Comparison of ENCODE assay signal across 20 cellular contexts in genomic region chr1:244087611-244088010, GRCh38.
"Had no signal": no experiment of that assay in that cellular context is flagged by ENCODE, and none has a peak within 500 bp of the region (broad histone marks: within the 10 kb centered on the region; RNA-seq: fewer than 3 reads in every experiment).

No MANE protein-coding gene starts in this region.

- H3K27ac ChIP-seq: body of pancreas, coronary artery, prostate gland, tibial nerve, vagina had no signal

- H3K36me3 ChIP-seq: prostate gland, tibial nerve, vagina had no signal

- H3K4me3 ChIP-seq: body of pancreas, coronary artery, prostate gland, tibial nerve, vagina had no signal

- H3K4me1 ChIP-seq: prostate gland, tibial nerve, vagina had no signal

- DNase-seq: activated B cell treated with CpG ODN at 0.5 μM for 24 hours; activated CD4-positive, alpha-beta memory T cell treated with anti-CD3 and anti-CD28 coated beads for 36 hours; activated CD4-positive, alpha-beta T cell treated with anti-CD3 and anti-CD28 coated beads for 4 hours; activated CD8-positive, alpha-beta memory T cell treated with anti-CD3 and anti-CD28 coated beads, Interleukin-2, amount 10 ng/mL, durations not matched to agents 7 days and 5 days; activated naive CD4-positive, alpha-beta T cell; activated naive CD8-positive, alpha-beta T cell treated with anti-CD3 and anti-CD28 coated beads for 36 hours; activated T-cell treated with anti-CD3 and anti-CD28 coated beads, Interleukin-2, amount 50 U/mL, for 1 hour; amniotic stem cell; body of pancreas; central memory CD4-positive, alpha-beta T cell; right cardiac atrium; stimulated activated CD4-positive, alpha-beta T cell treated with anti-CD3 and anti-CD28 coated beads, Interleukin-2, amount 100 ng/mL, for 24 hours; stimulated activated naive CD4-positive, alpha-beta T cell treated with Interleukin-2 at 50 U/mL for 16 hours; T-cell had no signal

- H3K9me3 ChIP-seq: body of pancreas, prostate gland, vagina had no signal

- H3K27me3 ChIP-seq: body of pancreas, vagina had no signal

- ATAC-seq: activated CD8-positive, alpha-beta memory T cell treated with anti-CD3 and anti-CD28 coated beads, Interleukin-2, amount 10 ng/mL, durations not matched to agents 7 days and 5 days; activated T-helper 17 cell treated with anti-CD3 and anti-CD28 coated beads, Interleukin-2, amount 50 U/mL, for 72 hours; body of pancreas; natural killer cell treated with Interleukin-12 subunit alpha and Interleukin-12 subunit beta and Interleukin-15 and Interleukin-18, amount 100 ng/mL, for 72 hours; right cardiac atrium; T-cell had no signal
